In genomic region chr3:171258316-171258715, GRCh38 we compare ENCODE assay signal across 11 cellular contexts.
A peak's percentile ranks its signal among the peaks of the same experiment; 100 is the strongest.
DNase-seq lines count a peak whose midpoint lies in the region; ATAC-seq, FAIRE-seq and TF ChIP-seq lines count a peak whose summit lies in the region.
"Had no signal": no experiment of that assay in that cellular context is flagged by ENCODE, and none has a peak within 500 bp of the region (broad histone marks: within the 10 kb centered on the region; RNA-seq: fewer than 3 reads in every experiment).

No MANE protein-coding gene starts in this region.

- TF ChIP-seq CTCF in activated CD8-positive, alpha-beta T cell treated with anti-CD3 and anti-CD28 coated beads for 36 hours (IDR thresholded peaks at IDR 0.05): no peak
- TF ChIP-seq CTCF in glutamatergic neuron (IDR thresholded peaks at IDR 0.05; ENCODE audit: partially characterized antibody, unreplicated experiment): no peak

- POLR2A ChIA-PET in activated CD8-positive, alpha-beta T cell treated with anti-CD3 and anti-CD28 coated beads for 36 hours (lab: Charles Lee): interaction anchor here (0.8 to 2.2 kb wide), 3 partner anchors 9 to 27 kb away, joined by 4 to 11 read pairs (median 5); no protein-coding TSS in a partner anchor
- POLR2A ChIA-PET in activated CD8-positive, alpha-beta T cell treated with anti-CD3 and anti-CD28 coated beads, Interleukin-2, amount 10 ng/mL, durations not matched to agents 7 days and 5 days (lab: Charles Lee): interaction anchor here (1.1 kb wide), 1 partner anchor 9 kb away, joined by 3 read pairs; no protein-coding TSS in a partner anchor

- peaks cover 13 to 31% (median 18%) of the 10 kb centered on the region in 3 donors for H3K4me1 ChIP-seq in skeletal muscle tissue (ENCODE audit: control insufficient read depth in 3 of 3, insufficient read depth in 3 of 3, low read length in 3 of 3)
- H3K4me1 ChIP-seq: HAP-1 had no signal

- H3K4me3 ChIP-seq in skeletal muscle tissue (ENCODE audit: low read length in 3 of 3): no peak overlapping the region
- H3K4me3 ChIP-seq: cardiac muscle cell, HAP-1, lower lobe of right lung had no signal

- H3K4me3 Mint-ChIP-seq in activated CD8-positive, alpha-beta T cell treated with anti-CD3 and anti-CD28 coated beads for 36 hours: no peak overlapping the region
- no peak overlapping the region for H3K4me3 Mint-ChIP-seq in activated CD8-positive, alpha-beta T cell treated with anti-CD3 and anti-CD28 coated beads, Interleukin-2, amount 10 ng/mL, durations not matched to agents 7 days and 5 days
- H3K4me3 Mint-ChIP-seq in activated T-helper 1 cell treated with anti-CD3 and anti-CD28 coated beads, Interleukin-12 subunit alpha, Interleukin-12 subunit beta, Interleukin-2, Interleukin-4 antibody, amounts not matched to agents 30 ng/mL and 10 ng/mL and 1 ng/mL, durations not matched to agents 14 hours and 24 hours and 36 hours: no peak overlapping the region
- H3K4me3 Mint-ChIP-seq in glutamatergic neuron (ENCODE audit: unreplicated experiment): no peak overlapping the region

- H3K4me1 Mint-ChIP-seq in activated CD8-positive, alpha-beta T cell treated with anti-CD3 and anti-CD28 coated beads for 36 hours (ENCODE audit: low read depth): peaks cover 86% of the 10 kb centered on the region
- H3K4me1 Mint-ChIP-seq in activated CD8-positive, alpha-beta T cell treated with anti-CD3 and anti-CD28 coated beads, Interleukin-2, amount 10 ng/mL, durations not matched to agents 7 days and 5 days (ENCODE audit: low read depth): peaks cover 69% of the 10 kb centered on the region
- peaks cover 94% of the 10 kb centered on the region for H3K4me1 Mint-ChIP-seq in activated T-helper 1 cell treated with anti-CD3 and anti-CD28 coated beads, Interleukin-12 subunit alpha, Interleukin-12 subunit beta, Interleukin-2, Interleukin-4 antibody, amounts not matched to agents 30 ng/mL and 10 ng/mL and 1 ng/mL, durations not matched to agents 14 hours and 24 hours and 36 hours (ENCODE audit: low read depth)
- no peaks in the 10 kb centered on the region for H3K4me1 Mint-ChIP-seq in glutamatergic neuron (ENCODE audit: low read depth, unreplicated experiment)

- intact Hi-C loops in activated CD8-positive, alpha-beta T cell treated with anti-CD3 and anti-CD28 coated beads for 36 hours (cut with micrococcal nuclease): loop anchor here (10.0 kb wide), 1 partner anchor 306 kb away; no protein-coding TSS in a partner anchor
- intact Hi-C loops in activated T-helper 1 cell treated with anti-CD3 and anti-CD28 coated beads, Interleukin-12 subunit alpha, Interleukin-12 subunit beta, Interleukin-2, Interleukin-4 antibody, amounts not matched to agents 30 ng/mL and 10 ng/mL and 1 ng/mL, durations not matched to agents 14 hours and 24 hours and 36 hours (cut with micrococcal nuclease): loop anchor here (5.0 to 10.0 kb wide), 4 partner anchors 304 to 1256 kb away; partner anchors contain the start of genes EIF5A2 and TMEM212

- H3K9me3 Mint-ChIP-seq in activated CD8-positive, alpha-beta T cell treated with anti-CD3 and anti-CD28 coated beads for 36 hours: peaks cover 3% of the 10 kb centered on the region
- H3K9me3 Mint-ChIP-seq in activated CD8-positive, alpha-beta T cell treated with anti-CD3 and anti-CD28 coated beads, Interleukin-2, amount 10 ng/mL, durations not matched to agents 7 days and 5 days (ENCODE audit: insufficient read depth): no peaks in the 10 kb centered on the region
- peaks cover 12% of the 10 kb centered on the region for H3K9me3 Mint-ChIP-seq in activated T-helper 1 cell treated with anti-CD3 and anti-CD28 coated beads, Interleukin-12 subunit alpha, Interleukin-12 subunit beta, Interleukin-2, Interleukin-4 antibody, amounts not matched to agents 30 ng/mL and 10 ng/mL and 1 ng/mL, durations not matched to agents 14 hours and 24 hours and 36 hours
- no peaks in the 10 kb centered on the region for H3K9me3 Mint-ChIP-seq in glutamatergic neuron (ENCODE audit: unreplicated experiment)

- no peak for DNase-seq in activated CD8-positive, alpha-beta T cell treated with anti-CD3 and anti-CD28 coated beads for 36 hours
- DNase-seq in activated CD8-positive, alpha-beta T cell treated with anti-CD3 and anti-CD28 coated beads, Interleukin-2, amount 10 ng/mL, durations not matched to agents 7 days and 5 days: no peak
- DNase-seq in activated T-helper 1 cell treated with anti-CD3 and anti-CD28 coated beads, Interleukin-12 subunit alpha, Interleukin-12 subunit beta, Interleukin-2, Interleukin-4 antibody, amounts not matched to agents 30 ng/mL and 10 ng/mL and 1 ng/mL, durations not matched to agents 14 hours and 24 hours and 36 hours (ENCODE audit: low spot score): no peak
- DNase-seq in glomerular visceral epithelial cell (ENCODE audit: extremely low spot score) (peak; percentile 24), GM19238 (ENCODE audit: insufficient read length, low spot score) (no peak), H54 (ENCODE audit: insufficient read length, low spot score) (no peak), glutamatergic neuron (no peak)
- DNase-seq: lower lobe of right lung had no signal

- H3K27me3 Mint-ChIP-seq in activated CD8-positive, alpha-beta T cell treated with anti-CD3 and anti-CD28 coated beads for 36 hours: no peaks in the 10 kb centered on the region
- no peaks in the 10 kb centered on the region for H3K27me3 Mint-ChIP-seq in activated CD8-positive, alpha-beta T cell treated with anti-CD3 and anti-CD28 coated beads, Interleukin-2, amount 10 ng/mL, durations not matched to agents 7 days and 5 days (ENCODE audit: low read depth)
- H3K27me3 Mint-ChIP-seq in activated T-helper 1 cell treated with anti-CD3 and anti-CD28 coated beads, Interleukin-12 subunit alpha, Interleukin-12 subunit beta, Interleukin-2, Interleukin-4 antibody, amounts not matched to agents 30 ng/mL and 10 ng/mL and 1 ng/mL, durations not matched to agents 14 hours and 24 hours and 36 hours (ENCODE audit: insufficient read depth): no peaks in the 10 kb centered on the region
- no peaks in the 10 kb centered on the region for H3K27me3 Mint-ChIP-seq in glutamatergic neuron (ENCODE audit: unreplicated experiment)

- no peak for TF ChIP-seq POLR2A in H54 (IDR thresholded peaks at IDR 0.05; ENCODE audit: low read depth, low read length)

- CTCF ChIA-PET in activated CD8-positive, alpha-beta T cell treated with anti-CD3 and anti-CD28 coated beads for 36 hours (lab: Charles Lee): interaction anchor here (0.8 to 2.0 kb wide), 5 partner anchors 9 to 95 kb away, joined by 3 to 8 read pairs (median 3); no protein-coding TSS in a partner anchor
- CTCF ChIA-PET in activated CD8-positive, alpha-beta T cell treated with anti-CD3 and anti-CD28 coated beads, Interleukin-2, amount 10 ng/mL, durations not matched to agents 7 days and 5 days (lab: Charles Lee): interaction anchor here (0.7 to 1.4 kb wide), 3 partner anchors 8 to 20 kb away, joined by 3 read pairs; no protein-coding TSS in a partner anchor

- H3K36me3 Mint-ChIP-seq in activated CD8-positive, alpha-beta T cell treated with anti-CD3 and anti-CD28 coated beads for 36 hours (ENCODE audit: low read depth): peaks cover 6% of the 10 kb centered on the region
- H3K36me3 Mint-ChIP-seq in activated CD8-positive, alpha-beta T cell treated with anti-CD3 and anti-CD28 coated beads, Interleukin-2, amount 10 ng/mL, durations not matched to agents 7 days and 5 days (ENCODE audit: low read depth): peaks cover 17% of the 10 kb centered on the region
- peaks cover 20% of the 10 kb centered on the region for H3K36me3 Mint-ChIP-seq in activated T-helper 1 cell treated with anti-CD3 and anti-CD28 coated beads, Interleukin-12 subunit alpha, Interleukin-12 subunit beta, Interleukin-2, Interleukin-4 antibody, amounts not matched to agents 30 ng/mL and 10 ng/mL and 1 ng/mL, durations not matched to agents 14 hours and 24 hours and 36 hours (ENCODE audit: low read depth)
- H3K36me3 Mint-ChIP-seq in glutamatergic neuron (ENCODE audit: unreplicated experiment): no peaks in the 10 kb centered on the region

- peak overlapping the region; percentile 4 to 14 (median 10) for H3K9ac ChIP-seq in skeletal muscle tissue (ENCODE audit: low read depth in 1 of 3, low read length in 3 of 3)

- H3K27me3 ChIP-seq in skeletal muscle tissue (ENCODE audit: control insufficient read depth in 3 of 3, insufficient read depth in 3 of 3, low read length in 3 of 3): no peaks in the 10 kb centered on the region
- H3K27me3 ChIP-seq: cardiac muscle cell had no signal

- H3K27ac ChIP-seq in skeletal muscle tissue (ENCODE audit: low read depth, low read length): peak overlapping the region; percentile 85
- H3K27ac ChIP-seq: cardiac muscle cell, lower lobe of right lung had no signal

- no peaks in the 10 kb centered on the region for H3K36me3 ChIP-seq in skeletal muscle tissue (ENCODE audit: control insufficient read depth in 3 of 3, insufficient read depth in 3 of 3, low read length in 3 of 3)
- H3K36me3 ChIP-seq: cardiac muscle cell, HAP-1, lower lobe of right lung had no signal

- no peak for ATAC-seq in activated CD8-positive, alpha-beta T cell treated with anti-CD3 and anti-CD28 coated beads for 36 hours
- no peak for ATAC-seq in activated CD8-positive, alpha-beta T cell treated with anti-CD3 and anti-CD28 coated beads, Interleukin-2, amount 10 ng/mL, durations not matched to agents 7 days and 5 days
- ATAC-seq: lower lobe of right lung had no signal

- H3K27ac Mint-ChIP-seq in activated CD8-positive, alpha-beta T cell treated with anti-CD3 and anti-CD28 coated beads for 36 hours: peak overlapping the region; percentile 91
- H3K27ac Mint-ChIP-seq in activated CD8-positive, alpha-beta T cell treated with anti-CD3 and anti-CD28 coated beads, Interleukin-2, amount 10 ng/mL, durations not matched to agents 7 days and 5 days: no peak overlapping the region
- peak overlapping the region; percentile 94 for H3K27ac Mint-ChIP-seq in activated T-helper 1 cell treated with anti-CD3 and anti-CD28 coated beads, Interleukin-12 subunit alpha, Interleukin-12 subunit beta, Interleukin-2, Interleukin-4 antibody, amounts not matched to agents 30 ng/mL and 10 ng/mL and 1 ng/mL, durations not matched to agents 14 hours and 24 hours and 36 hours
- no peak overlapping the region for H3K27ac Mint-ChIP-seq in glutamatergic neuron (ENCODE audit: unreplicated experiment)

- no peak for FAIRE-seq in H54 (lab: Jason Lieb, UNC)

- no peaks in the 10 kb centered on the region for H3K9me3 ChIP-seq in skeletal muscle tissue (ENCODE audit: control insufficient read depth in 3 of 3, low read length in 3 of 3)
- H3K9me3 ChIP-seq: HAP-1, lower lobe of right lung had no signal

Comparison
In these comparisons a context has a peak if more than half of its experiments do, and no peak if none do; other contexts are left out.
1. H3K27ac Mint-ChIP-seq: peak in activated CD8-positive, alpha-beta T cell treated with anti-CD3 and anti-CD28 coated beads for 36 hours (single experiment) and activated T-helper 1 cell treated with anti-CD3 and anti-CD28 coated beads, Interleukin-12 subunit alpha, Interleukin-12 subunit beta, Interleukin-2, Interleukin-4 antibody, amounts not matched to agents 30 ng/mL and 10 ng/mL and 1 ng/mL, durations not matched to agents 14 hours and 24 hours and 36 hours (single experiment); none in activated CD8-positive, alpha-beta T cell treated with anti-CD3 and anti-CD28 coated beads, Interleukin-2, amount 10 ng/mL, durations not matched to agents 7 days and 5 days (single experiment) and glutamatergic neuron (single experiment).